23 cellular contexts compared by ENCODE assay signal in the genomic region with DNA sequence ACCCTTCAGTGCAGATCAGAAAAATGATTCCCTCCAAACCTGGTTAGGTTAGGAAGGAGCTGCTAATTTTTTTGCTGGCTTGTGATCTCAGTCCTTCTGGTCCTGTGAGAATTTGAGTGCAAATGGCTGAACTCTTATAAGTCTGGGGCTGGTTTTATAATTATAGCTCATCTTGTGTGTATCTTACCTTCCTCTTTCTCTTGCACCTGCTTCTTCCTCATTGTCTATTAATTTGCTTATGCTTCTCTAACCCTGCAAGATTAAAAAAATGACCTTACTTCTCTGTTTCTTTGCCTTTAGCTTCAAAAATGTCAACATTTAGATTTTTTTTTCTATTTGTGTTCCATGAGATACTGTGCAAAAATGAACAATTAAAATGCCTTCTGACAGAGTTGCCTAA.
"Had no signal": no experiment of that assay in that cellular context is flagged by ENCODE, and none has a peak within 500 bp of the region (broad histone marks: within the 10 kb centered on the region; RNA-seq: fewer than 3 reads in every experiment).

No MANE protein-coding gene starts in this region.

- H3K9me3 ChIP-seq: SK-N-SH had no signal

- H3K36me3 ChIP-seq: SJCRH30 had no signal

- H3K27me3 ChIP-seq: SJCRH30 had no signal

- H3K4me1 Mint-ChIP-seq: activated CD4-positive, alpha-beta memory T cell treated with anti-CD3 and anti-CD28 coated beads, Interleukin-2, amount 10 ng/mL, durations not matched to agents 7 days and 5 days; activated CD4-positive, alpha-beta T cell treated with anti-CD3 and anti-CD28 coated beads, Interleukin-2, amount 10 ng/mL, durations not matched to agents 24 days and 14 days; activated naive CD4-positive, alpha-beta T cell treated with anti-CD3 and anti-CD28 coated beads, Interleukin-2, amount 10 ng/mL, durations not matched to agents 7 days and 5 days; activated naive CD8-positive, alpha-beta T cell treated with anti-CD3 and anti-CD28 coated beads for 36 hours had no signal

- H3K4me2 ChIP-seq: SK-N-SH had no signal

- H3K9me3 Mint-ChIP-seq: activated CD4-positive, alpha-beta memory T cell treated with anti-CD3 and anti-CD28 coated beads, Interleukin-2, amount 10 ng/mL, durations not matched to agents 7 days and 5 days; activated CD4-positive, alpha-beta T cell treated with anti-CD3 and anti-CD28 coated beads, Interleukin-2, amount 10 ng/mL, durations not matched to agents 24 days and 14 days; activated naive CD4-positive, alpha-beta T cell treated with anti-CD3 and anti-CD28 coated beads, Interleukin-2, amount 10 ng/mL, durations not matched to agents 7 days and 5 days; activated naive CD8-positive, alpha-beta T cell treated with anti-CD3 and anti-CD28 coated beads for 36 hours; activated T-helper 2 cell treated with anti-CD3 and anti-CD28 coated beads, Interferon-gamma antibody, Interleukin-2, Interleukin-4, amounts not matched to agents 10 μg/mL and 5 μg/mL and 100 μg/mL, durations not matched to agents 14 hours and 24 hours and 36 hours; T-helper 1 cell treated with Interleukin-12 subunit alpha and Interleukin-12 subunit beta and Interleukin-4 antibody, amounts not matched to agents 30 μg/mL and 1 μg/mL, for 36 hours had no signal

- ATAC-seq: activated T-cell treated with anti-CD3 and anti-CD28 coated beads, Interleukin-2, amount 50 U/mL, for 72 hours; Panc1; Right ventricle myocardium inferior had no signal

- DNase-seq: activated CD4-positive, alpha-beta memory T cell treated with anti-CD3 and anti-CD28 coated beads, Interleukin-2, amount 10 ng/mL, durations not matched to agents 7 days and 5 days; activated CD4-positive, alpha-beta T cell treated with anti-CD3 and anti-CD28 coated beads, Interleukin-2, amount 10 ng/mL, durations not matched to agents 24 days and 14 days; activated CD4-positive, CD25-positive, alpha-beta regulatory T cell treated with anti-CD3 and anti-CD28 coated beads, Interleukin-2, amount 50 U/mL, for 72 hours; activated gamma-delta T cell treated with Interleukin-2 at 50 U/mL for 16 hours; activated naive CD4-positive, alpha-beta T cell treated with anti-CD3 and anti-CD28 coated beads, Interleukin-2, amount 10 ng/mL, durations not matched to agents 7 days and 5 days; activated naive CD8-positive, alpha-beta T cell treated with anti-CD3 and anti-CD28 coated beads for 36 hours; activated T-cell treated with anti-CD3 and anti-CD28 coated beads for 4 hours; activated T-cell treated with anti-CD3 and anti-CD28 coated beads, Interleukin-2, amount 50 U/mL, for 72 hours; MM.1S; NCI-H1105; NCI-H1436; NCI-H187; NCI-H2081; NCI-H446; NCI-H524; RPMI8226; SJCRH30; SK-N-SH; SW 1271 had no signal

- H3K27ac ChIP-seq: SJCRH30 had no signal

- H3K9ac ChIP-seq: SK-N-SH had no signal

- H3K4me3 ChIP-seq: SJCRH30 had no signal

- H3K27ac Mint-ChIP-seq: activated CD4-positive, alpha-beta memory T cell treated with anti-CD3 and anti-CD28 coated beads, Interleukin-2, amount 10 ng/mL, durations not matched to agents 7 days and 5 days; activated CD4-positive, alpha-beta T cell treated with anti-CD3 and anti-CD28 coated beads, Interleukin-2, amount 10 ng/mL, durations not matched to agents 24 days and 14 days; activated naive CD4-positive, alpha-beta T cell treated with anti-CD3 and anti-CD28 coated beads, Interleukin-2, amount 10 ng/mL, durations not matched to agents 7 days and 5 days; activated naive CD8-positive, alpha-beta T cell treated with anti-CD3 and anti-CD28 coated beads for 36 hours; activated T-cell treated with anti-CD3 and anti-CD28 coated beads, Interleukin-2, amount 50 U/mL, for 72 hours; activated T-helper 2 cell treated with anti-CD3 and anti-CD28 coated beads, Interferon-gamma antibody, Interleukin-2, Interleukin-4, amounts not matched to agents 10 μg/mL and 5 μg/mL and 100 μg/mL, durations not matched to agents 14 hours and 24 hours and 36 hours; T-helper 1 cell treated with Interleukin-12 subunit alpha and Interleukin-12 subunit beta and Interleukin-4 antibody, amounts not matched to agents 30 μg/mL and 1 μg/mL, for 36 hours had no signal

- H3K9me2 ChIP-seq: SK-N-SH had no signal

- H3K27me3 Mint-ChIP-seq: activated CD4-positive, alpha-beta memory T cell treated with anti-CD3 and anti-CD28 coated beads, Interleukin-2, amount 10 ng/mL, durations not matched to agents 7 days and 5 days; activated CD4-positive, alpha-beta T cell treated with anti-CD3 and anti-CD28 coated beads, Interleukin-2, amount 10 ng/mL, durations not matched to agents 24 days and 14 days; activated naive CD4-positive, alpha-beta T cell treated with anti-CD3 and anti-CD28 coated beads, Interleukin-2, amount 10 ng/mL, durations not matched to agents 7 days and 5 days; activated naive CD8-positive, alpha-beta T cell treated with anti-CD3 and anti-CD28 coated beads for 36 hours had no signal

- H3K36me3 Mint-ChIP-seq: activated naive CD4-positive, alpha-beta T cell treated with anti-CD3 and anti-CD28 coated beads, Interleukin-2, amount 10 ng/mL, durations not matched to agents 7 days and 5 days; activated naive CD8-positive, alpha-beta T cell treated with anti-CD3 and anti-CD28 coated beads for 36 hours had no signal

- H3K4me1 ChIP-seq: SJCRH30 had no signal

- H3K4me3 Mint-ChIP-seq: activated CD4-positive, alpha-beta memory T cell treated with anti-CD3 and anti-CD28 coated beads, Interleukin-2, amount 10 ng/mL, durations not matched to agents 7 days and 5 days; activated CD4-positive, alpha-beta T cell treated with anti-CD3 and anti-CD28 coated beads, Interleukin-2, amount 10 ng/mL, durations not matched to agents 24 days and 14 days; activated naive CD4-positive, alpha-beta T cell treated with anti-CD3 and anti-CD28 coated beads, Interleukin-2, amount 10 ng/mL, durations not matched to agents 7 days and 5 days; activated naive CD8-positive, alpha-beta T cell treated with anti-CD3 and anti-CD28 coated beads for 36 hours; activated T-cell treated with anti-CD3 and anti-CD28 coated beads, Interleukin-2, amount 50 U/mL, for 72 hours; T-helper 1 cell treated with Interleukin-12 subunit alpha and Interleukin-12 subunit beta and Interleukin-4 antibody, amounts not matched to agents 30 μg/mL and 1 μg/mL, for 36 hours had no signal
